In the genomic region with DNA sequence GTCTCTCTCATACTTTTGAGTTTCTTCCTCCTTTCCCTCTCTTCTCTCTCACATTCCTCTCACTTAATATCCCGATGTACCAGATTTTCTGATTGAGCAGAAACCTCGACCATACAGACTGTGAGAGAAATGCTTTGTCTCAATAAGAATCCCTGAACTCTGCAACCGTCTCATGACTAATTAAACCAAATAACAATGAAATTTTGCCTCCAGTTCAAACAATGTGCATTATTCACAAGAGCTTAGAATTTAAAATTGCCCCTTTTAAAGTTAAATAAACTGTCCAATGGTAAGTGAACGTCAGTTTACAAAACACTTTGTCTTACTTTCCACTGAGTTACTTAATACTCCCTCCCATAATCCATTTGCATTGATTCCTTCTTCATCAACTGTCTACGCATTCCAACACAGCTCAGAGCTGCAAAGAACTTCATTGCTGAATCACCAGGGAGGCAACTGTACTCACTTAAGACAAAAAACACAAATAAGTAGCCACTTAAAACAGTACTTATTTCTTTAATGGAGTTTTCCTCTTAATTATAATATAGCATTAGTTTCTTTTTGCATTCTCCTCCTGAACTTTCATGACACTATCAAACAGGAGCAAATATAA, we compare ENCODE assay signal across 23 cellular contexts. TPM values are rescaled to one million over a fixed set of nuclear protein-coding genes. Genes with fewer than 3 reads are reported as not detected.
DNase-seq lines count a peak whose midpoint lies in the region; ATAC-seq, FAIRE-seq and TF ChIP-seq lines count a peak whose summit lies in the region.
"Had no signal": no experiment of that assay in that cellular context is flagged by ENCODE, and none has a peak within 500 bp of the region (broad histone marks: within the 10 kb centered on the region; RNA-seq: fewer than 3 reads in every experiment).

No MANE protein-coding gene starts in this region.

- peaks cover 34% of the 10 kb centered on the region; the same call in 1 of the 2 replicates for H3K36me3 ChIP-seq in PC-3 (ENCODE audit: low read depth, low read length)
- H3K36me3 ChIP-seq: ascending aorta, left ventricle myocardium inferior, transverse colon had no signal

- BruUV-seq in PC-3 (replicated peaks; lab: Mats Ljungman, UMichigan) = no TSS peak

- no peak for DNase-seq in PC-3
- DNase-seq in coronary artery (ENCODE audit: low spot score) = no peak
- DNase-seq in mesothelial cell of epicardium (ENCODE audit: low spot score in 2 of 2, unreplicated experiment in 2 of 2) = no peak
- no peak for DNase-seq in cerebellum (ENCODE audit: low spot score)
- no peak for DNase-seq in H54 (ENCODE audit: insufficient read length, low spot score)
- no peak for DNase-seq in activated T-helper 1 cell treated with anti-CD3 and anti-CD28 coated beads, Interleukin-12 subunit alpha, Interleukin-12 subunit beta, Interleukin-2, Interleukin-4 antibody, amounts not matched to agents 30 ng/mL and 10 ng/mL and 1 ng/mL, durations not matched to agents 14 hours and 24 hours and 36 hours (ENCODE audit: low spot score)
- DNase-seq: activated CD4-positive, alpha-beta T cell treated with anti-CD3 and anti-CD28 coated beads, Interleukin-2, amount 50 U/mL, for 48 hours; activated naive CD4-positive, alpha-beta T cell treated with Interleukin-2 at 50 U/mL for 16 hours; Calu3; NCI-H1436 treated with DMSO at 0.1 percent for 48 hours; NCI-H2171; NCI-H526 treated with DMSO at 0.1 percent for 48 hours; SHP77; stimulated activated CD4-positive, alpha-beta T cell treated with anti-CD3 and anti-CD28 coated beads, Interleukin-2, amount 100 ng/mL, for 24 hours; stimulated activated naive CD8-positive, alpha-beta T cell treated with anti-CD3 and anti-CD28 coated beads, Interleukin-15, Interleukin-2, amounts not matched to agents 100 U/mL and 50 U/mL, for 24 hours; transverse colon had no signal

- no peaks in the 10 kb centered on the region for H3K9me3 ChIP-seq in PC-3 (ENCODE audit: low read length)
- H3K9me3 ChIP-seq: ascending aorta, left ventricle myocardium inferior, transverse colon had no signal

- TF ChIP-seq CTCF in PC-3 (conservative IDR thresholded peaks at IDR 0.05; ENCODE audit: low read depth, low read length) = no peak
- TF ChIP-seq CTCF in coronary artery (IDR thresholded peaks at IDR 0.05) = no peak
- TF ChIP-seq CTCF in mesothelial cell of epicardium (IDR thresholded peaks at IDR 0.05; ENCODE audit: unreplicated experiment) = no peak

- intact Hi-C loops in PC-3 (cut with micrococcal nuclease) = loop anchor here (5.0 to 10.0 kb wide), 5 partner anchors 45 to 1655 kb away; no protein-coding TSS in a partner anchor
- intact Hi-C loops in activated T-helper 1 cell treated with anti-CD3 and anti-CD28 coated beads, Interleukin-12 subunit alpha, Interleukin-12 subunit beta, Interleukin-2, Interleukin-4 antibody, amounts not matched to agents 30 ng/mL and 10 ng/mL and 1 ng/mL, durations not matched to agents 14 hours and 24 hours and 36 hours (cut with micrococcal nuclease) = no loop called here

- H3K4me1 Mint-ChIP-seq in mesothelial cell of epicardium = peaks cover 39% of the 10 kb centered on the region
- H3K4me1 Mint-ChIP-seq in activated T-helper 1 cell treated with anti-CD3 and anti-CD28 coated beads, Interleukin-12 subunit alpha, Interleukin-12 subunit beta, Interleukin-2, Interleukin-4 antibody, amounts not matched to agents 30 ng/mL and 10 ng/mL and 1 ng/mL, durations not matched to agents 14 hours and 24 hours and 36 hours (ENCODE audit: low read depth) = no peaks in the 10 kb centered on the region

- peaks cover 99% of the 10 kb centered on the region for H3K79me2 ChIP-seq in PC-3 (ENCODE audit: low read length)

- H3K9ac ChIP-seq in PC-3 (ENCODE audit: low read length) = no peak overlapping the region

- peaks cover 29% of the 10 kb centered on the region for H3K4me1 ChIP-seq in PC-3 (ENCODE audit: insufficient read depth, low read length)

- H3K27me3 Mint-ChIP-seq in mesothelial cell of epicardium (ENCODE audit: low read depth) = peaks cover 30% of the 10 kb centered on the region
- H3K27me3 Mint-ChIP-seq in activated T-helper 1 cell treated with anti-CD3 and anti-CD28 coated beads, Interleukin-12 subunit alpha, Interleukin-12 subunit beta, Interleukin-2, Interleukin-4 antibody, amounts not matched to agents 30 ng/mL and 10 ng/mL and 1 ng/mL, durations not matched to agents 14 hours and 24 hours and 36 hours (ENCODE audit: insufficient read depth) = peaks cover 21% of the 10 kb centered on the region

- FAIRE-seq in H54 (lab: Jason Lieb, UNC) = no peak
- FAIRE-seq: G401.6 had no signal

- H3F3A ChIP-seq in PC-3 (ENCODE audit: low read length, unreplicated experiment) = no peaks in the 10 kb centered on the region

- CTCF ChIA-PET in PC-3 (lab: Charles Lee) = no interaction called here

- POLR2A ChIA-PET in PC-3 (lab: Charles Lee; ENCODE audit: unreplicated experiment) = no interaction called here

- no peaks in the 10 kb centered on the region for H3K9me3 Mint-ChIP-seq in mesothelial cell of epicardium
- H3K9me3 Mint-ChIP-seq in activated T-helper 1 cell treated with anti-CD3 and anti-CD28 coated beads, Interleukin-12 subunit alpha, Interleukin-12 subunit beta, Interleukin-2, Interleukin-4 antibody, amounts not matched to agents 30 ng/mL and 10 ng/mL and 1 ng/mL, durations not matched to agents 14 hours and 24 hours and 36 hours = no peaks in the 10 kb centered on the region

- no peak overlapping the region for H2AFZ ChIP-seq in PC-3 (ENCODE audit: low read length)

- no peaks in the 10 kb centered on the region for H3K9me2 ChIP-seq in PC-3 (replicated peaks; ENCODE audit: low read length)

- no peak for TF ChIP-seq POLR2A in H54 (IDR thresholded peaks at IDR 0.05; ENCODE audit: low read depth, low read length)

- H3K4me3 ChIP-seq in PC-3 (ENCODE audit: low read length) (peak overlapping the region; percentile 90), coronary artery (peak overlapping the region; percentile 52)
- H3K4me3 ChIP-seq: ascending aorta, left ventricle myocardium inferior, transverse colon had no signal

- H3K36me3 Mint-ChIP-seq in mesothelial cell of epicardium = no peaks in the 10 kb centered on the region
- no peaks in the 10 kb centered on the region for H3K36me3 Mint-ChIP-seq in activated T-helper 1 cell treated with anti-CD3 and anti-CD28 coated beads, Interleukin-12 subunit alpha, Interleukin-12 subunit beta, Interleukin-2, Interleukin-4 antibody, amounts not matched to agents 30 ng/mL and 10 ng/mL and 1 ng/mL, durations not matched to agents 14 hours and 24 hours and 36 hours (ENCODE audit: low read depth)

- H4K20me1 ChIP-seq in PC-3 (ENCODE audit: low read length) = peaks cover 47% of the 10 kb centered on the region

- peak overlapping the region; percentile 88 for H3K4me2 ChIP-seq in PC-3 (ENCODE audit: low read length)

- ATAC-seq in PC-3 = no peak
- ATAC-seq in GM21515 (IDR thresholded peaks at IDR 0.05; ENCODE audit: unreplicated experiment) = no peak
- ATAC-seq: HCT116; sciatic nerve; stimulated activated naive CD8-positive, alpha-beta T cell treated with anti-CD3 and anti-CD28 coated beads, Interleukin-15, Interleukin-2, amounts not matched to agents 100 U/mL and 50 U/mL, for 24 hours had no signal

- H3K27ac Mint-ChIP-seq in mesothelial cell of epicardium = no peak overlapping the region
- H3K27ac Mint-ChIP-seq in activated T-helper 1 cell treated with anti-CD3 and anti-CD28 coated beads, Interleukin-12 subunit alpha, Interleukin-12 subunit beta, Interleukin-2, Interleukin-4 antibody, amounts not matched to agents 30 ng/mL and 10 ng/mL and 1 ng/mL, durations not matched to agents 14 hours and 24 hours and 36 hours = no peak overlapping the region

- no peaks in the 10 kb centered on the region for H3K27me3 ChIP-seq in PC-3 (ENCODE audit: low read length)
- H3K27me3 ChIP-seq: ascending aorta had no signal

- H3K27ac ChIP-seq in PC-3 (ENCODE audit: low read length) (no peak overlapping the region), coronary artery (peak overlapping the region in 1 of 2 donors; percentile 6)
- H3K27ac ChIP-seq: ascending aorta had no signal

- peak overlapping the region; percentile 80 for H3K4me3 Mint-ChIP-seq in mesothelial cell of epicardium
- no peak overlapping the region for H3K4me3 Mint-ChIP-seq in activated T-helper 1 cell treated with anti-CD3 and anti-CD28 coated beads, Interleukin-12 subunit alpha, Interleukin-12 subunit beta, Interleukin-2, Interleukin-4 antibody, amounts not matched to agents 30 ng/mL and 10 ng/mL and 1 ng/mL, durations not matched to agents 14 hours and 24 hours and 36 hours

RNA-seq across cellular contexts. Expression of gene CDH11, which starts 4.9 kb away (rescaled TPM):
- total RNA-seq in PC-3 (2014; rRNA removed) = 111 and 172 TPM in 2 replicates
- total RNA-seq in mesothelial cell of epicardium = 333 to 376 TPM (median 359 TPM) in 3 replicates
- total RNA-seq in cerebellum = 227 TPM
- not detected in 2 replicates for total RNA-seq in activated T-helper 1 cell treated with anti-CD3 and anti-CD28 coated beads, Interleukin-12 subunit alpha, Interleukin-12 subunit beta, Interleukin-2, Interleukin-4 antibody, amounts not matched to agents 30 ng/mL and 10 ng/mL and 1 ng/mL, durations not matched to agents 14 hours and 24 hours and 36 hours
- total RNA-seq: Calu3; T-helper 2 cell treated with Interferon-gamma antibody and Interleukin-4, amounts not matched to agents 100 ng/mL and 5 ng/mL, for 36 hours had no signal

Comparison
In these comparisons a context has a peak if more than half of its experiments do, and no peak if none do; other contexts are left out.
1. RNA of gene CDH11, which starts 4.9 kb away (total RNA-seq): 333 to 376 TPM in mesothelial cell of epicardium, 227 TPM in cerebellum (single experiment) and 111 to 172 TPM in PC-3; not detected in activated T-helper 1 cell treated with anti-CD3 and anti-CD28 coated beads, Interleukin-12 subunit alpha, Interleukin-12 subunit beta, Interleukin-2, Interleukin-4 antibody, amounts not matched to agents 30 ng/mL and 10 ng/mL and 1 ng/mL, durations not matched to agents 14 hours and 24 hours and 36 hours; every median in the first group is over 100 times any median in the second.